In genomic region chr3:190325923-190326322, GRCh38 we compare ENCODE assay signal across 13 cellular contexts. TPM values are rescaled to one million over a fixed set of nuclear protein-coding genes. Genes with fewer than 3 reads are reported as not detected.
DNase-seq lines count a peak whose midpoint lies in the region; ATAC-seq and TF ChIP-seq lines count a peak whose summit lies in the region.
"Had no signal": no experiment of that assay in that cellular context is flagged by ENCODE, and none has a peak within 500 bp of the region (broad histone marks: within the 10 kb centered on the region; RNA-seq: fewer than 3 reads in every experiment).

No MANE protein-coding gene starts in this region.

- H3K4me1 ChIP-seq in left lung, result peaks cover 7 to 11% of the 10 kb centered on the region in 2 donors

- in situ Hi-C loops in astrocyte of the spinal cord (cut with HindIII; ENCODE audit: low sequenced_read_pairs), result no loop called here

- TF ChIP-seq CTCF in astrocyte of the spinal cord (IDR thresholded peaks at IDR 0.05; ENCODE audit: low read depth, low read length) (no peak), left lung (IDR thresholded peaks at IDR 0.05) (no peak), GM10266 (IDR thresholded peaks at IDR 0.05; ENCODE audit: control insufficient read depth, insufficient read depth, low read depth, missing control alignments) (no peak)

- intact Hi-C loops in left lung (cut with DNase I), result loop anchor here in 1 of 2 donors (10.0 kb wide), 2 partner anchors 101 to 361 kb away; no protein-coding TSS in a partner anchor

- H3K36me3 ChIP-seq in left lung, result no peaks in the 10 kb centered on the region

- DNase-seq in EL, result peak; percentile 58
- peak; percentile 46 for DNase-seq in LHCN-M2 (ENCODE audit: low read depth)
- DNase-seq in astrocyte of the spinal cord (ENCODE audit: low read depth, low spot score), result peak; percentile 38
- no peak for DNase-seq in left lung
- no peak for DNase-seq in NCI-H1092 treated with DMSO at 0.1 percent for 48 hours (lab: John Stamatoyannopoulos, UW)
- no peak for DNase-seq in KG1 (lab: John Stamatoyannopoulos, UW)
- no peak for DNase-seq in GM10266 (ENCODE audit: extremely low spot score)
- DNase-seq: activated CD4-positive, alpha-beta T cell treated with anti-CD3 and anti-CD28 coated beads for 4 hours; DMS53; GOT3; left cardiac atrium; MM.1S had no signal

- peak overlapping the region; percentile 16 to 63 for H3K27ac ChIP-seq in left lung

- peaks cover 0 to 24% of the 10 kb centered on the region in 2 donors for H3K27me3 ChIP-seq in left lung

- H3K9me3 ChIP-seq in left lung, result no peaks in the 10 kb centered on the region

- peak; percentile 21 for ATAC-seq in left lung
- ATAC-seq in GM19351 (IDR thresholded peaks at IDR 0.05; ENCODE audit: unreplicated experiment), result no peak
- ATAC-seq: left cardiac atrium had no signal

- no peak overlapping the region for H3K4me3 ChIP-seq in astrocyte of the spinal cord (ENCODE audit: low read depth, low read length)
- no peak overlapping the region for H3K4me3 ChIP-seq in left lung

RNA-seq across cellular contexts. Expression of gene CLDN1, which starts 3.7 kb away (rescaled TPM):
- total RNA-seq in LHCN-M2 (2014; rRNA removed) (0.06 TPM in 1 of 2 replicates, not detected in the other), left lung (10 to 100 TPM; 37.4 to 78.8 TPM)
- 0.29 TPM for polyA plus RNA-seq in LHCN-M2 (2012)

Comparison
In these comparisons a context has a peak if more than half of its experiments do, and no peak if none do; other contexts are left out.
1. DNase-seq: peak in EL (single experiment), LHCN-M2 (single experiment) and astrocyte of the spinal cord (single experiment); none in left lung (0 of 2), NCI-H1092 treated with DMSO at 0.1 percent for 48 hours (single experiment), KG1 (single experiment) and GM10266 (single experiment).
2. RNA of gene CLDN1, which starts 3.7 kb away (total RNA-seq): 37.4 to 78.8 TPM in left lung; 0.06 TPM in LHCN-M2; every median in the first group is over 10 times any median in the second.